In genomic region chr19:38898788-38899446, GRCh38 we compare ENCODE assay signal across 8 cellular contexts. TPM values are rescaled to one million over a fixed set of nuclear protein-coding genes. Genes with fewer than 3 reads are reported as not detected.
DNase-seq lines count a peak whose midpoint lies in the region; ATAC-seq and TF ChIP-seq lines count a peak whose summit lies in the region.

No MANE protein-coding gene starts in this region.

- H3K27ac ChIP-seq in gastroesophageal sphincter, result peak overlapping the region; percentile 69 to 92 (median 91)
- H3K27ac ChIP-seq in psoas muscle, result peak overlapping the region; percentile 96

- TF ChIP-seq POLR2A in gastroesophageal sphincter (IDR thresholded peaks at IDR 0.05), result no peak

- H3K27ac Mint-ChIP-seq in activated naive CD4-positive, alpha-beta T cell treated with anti-CD3 and anti-CD28 coated beads for 36 hours, result peak overlapping the region; percentile 74

- DNase-seq in activated naive CD4-positive, alpha-beta T cell treated with anti-CD3 and anti-CD28 coated beads for 36 hours, result peak; percentile 36
- DNase-seq in activated naive CD4-positive, alpha-beta T cell treated with Interleukin-2 at 50 U/mL for 16 hours, result no peak
- DNase-seq in psoas muscle (no peak), activated gamma-delta T cell (lab: John Stamatoyannopoulos, UW) (no peak)

- no peak for TF ChIP-seq CTCF in WI38 (IDR thresholded peaks at IDR 0.05; ENCODE audit: low read depth, low read length)
- no peak for TF ChIP-seq CTCF in gastroesophageal sphincter (IDR thresholded peaks at IDR 0.05)
- TF ChIP-seq CTCF in psoas muscle (IDR thresholded peaks at IDR 0.05), result no peak

- no peak for TF ChIP-seq EP300 in gastroesophageal sphincter (IDR thresholded peaks at IDR 0.05)

- intact Hi-C loops in activated naive CD4-positive, alpha-beta T cell treated with anti-CD3 and anti-CD28 coated beads for 36 hours (cut with micrococcal nuclease), result loop anchor here (1.0 to 5.0 kb wide), 8 partner anchors 21 to 563 kb away; partner anchors contain the start of genes ECH1, EIF3K, MRPS12 and PAK4
- intact Hi-C loops in psoas muscle (cut with DNase I), result loop anchor here in 1 of 2 donors (1.0 kb wide), 1 partner anchor 252 kb away; the partner anchor contains the start of gene ACTN4

- peaks cover 0 to 55% (median 23%) of the 10 kb centered on the region in 3 donors for H3K4me1 ChIP-seq in gastroesophageal sphincter
- H3K4me1 ChIP-seq in psoas muscle, result peaks cover 51% of the 10 kb centered on the region

- H3K36me3 Mint-ChIP-seq in activated naive CD4-positive, alpha-beta T cell treated with anti-CD3 and anti-CD28 coated beads for 36 hours (ENCODE audit: low read depth), result peaks cover 19% of the 10 kb centered on the region

- H3K27me3 ChIP-seq in gastroesophageal sphincter (no peaks in the 10 kb centered on the region), psoas muscle (ENCODE audit: insufficient read depth in 3 of 3, low read length in 2 of 3) (no peaks in the 10 kb centered on the region)

- ATAC-seq in gastroesophageal sphincter, result no peak
- peak in 3 of 4 donors; percentile 4 to 12 (median 5) for ATAC-seq in psoas muscle
- ATAC-seq in HG02588 (IDR thresholded peaks at IDR 0.05; ENCODE audit: unreplicated experiment), result no peak
- no peak for ATAC-seq in GM18517 (IDR thresholded peaks at IDR 0.05; ENCODE audit: unreplicated experiment)

- peak overlapping the region; percentile 96 for H3K4me3 Mint-ChIP-seq in activated naive CD4-positive, alpha-beta T cell treated with anti-CD3 and anti-CD28 coated beads for 36 hours

- peak overlapping the region; percentile 88 for H3K4me3 ChIP-seq in WI38 (ENCODE audit: low read depth, low read length)
- peak overlapping the region; percentile 73 to 79 for H3K4me3 ChIP-seq in gastroesophageal sphincter
- peak overlapping the region; percentile 87 for H3K4me3 ChIP-seq in psoas muscle

- WGBS in gastroesophageal sphincter (ENCODE audit: low coverage in 1 of 2), 2 donors, result 0 to 7% methylated on average over 7 to 8 of the region's 25 CpGs
- 1 to 5% (median 3%) methylated on average over 20 to 25 of the region's 25 CpGs for WGBS in psoas muscle, 3 donors

- CTCF ChIA-PET in activated naive CD4-positive, alpha-beta T cell treated with anti-CD3 and anti-CD28 coated beads for 36 hours (lab: Charles Lee), result no interaction called here

- H3K9me3 Mint-ChIP-seq in activated naive CD4-positive, alpha-beta T cell treated with anti-CD3 and anti-CD28 coated beads for 36 hours, result peaks cover 1% of the 10 kb centered on the region

- H3K4me1 Mint-ChIP-seq in activated naive CD4-positive, alpha-beta T cell treated with anti-CD3 and anti-CD28 coated beads for 36 hours (ENCODE audit: low read depth), result peaks cover 35% of the 10 kb centered on the region

- H3K36me3 ChIP-seq in gastroesophageal sphincter (peaks cover 0 to 4% of the 10 kb centered on the region in 2 donors), psoas muscle (ENCODE audit: insufficient read depth in 1 of 2, low read depth in 1 of 2) (peaks cover 0 to 17% of the 10 kb centered on the region in 2 donors)

- no peaks in the 10 kb centered on the region for H3K9me3 ChIP-seq in gastroesophageal sphincter
- no peaks in the 10 kb centered on the region for H3K9me3 ChIP-seq in psoas muscle

- no peaks in the 10 kb centered on the region for H3K27me3 Mint-ChIP-seq in activated naive CD4-positive, alpha-beta T cell treated with anti-CD3 and anti-CD28 coated beads for 36 hours (ENCODE audit: low read depth)

RNA-seq across cellular contexts. Expression of gene SIRT2, which starts 0.5 kb away (rescaled TPM):
- total RNA-seq in activated naive CD4-positive, alpha-beta T cell treated with anti-CD3 and anti-CD28 coated beads for 36 hours, result 10 to 100 TPM; 18.2 to 19.6 TPM
- 100 to 1,000 TPM in 1 of 4 donors, 10 to 100 TPM in 3; 73.9 to 106 (median 80.5) TPM for total RNA-seq in gastroesophageal sphincter
- total RNA-seq in psoas muscle, result 100 to 1,000 TPM; 133 to 180 (median 147) TPM
- 100 to 1,000 TPM; 140 to 260 (median 204) TPM for polyA plus RNA-seq in psoas muscle

RNA-seq across cellular contexts. Expression of gene NFKBIB, which starts 0.9 kb away (rescaled TPM):
- 10 to 100 TPM; 47.2 to 52.7 TPM for total RNA-seq in activated naive CD4-positive, alpha-beta T cell treated with anti-CD3 and anti-CD28 coated beads for 36 hours
- total RNA-seq in gastroesophageal sphincter (10 to 100 TPM; 18.5 to 37.6 (median 26.8) TPM), psoas muscle (10 to 100 TPM; 21.9 to 41.0 (median 26.6) TPM)
- polyA plus RNA-seq in psoas muscle, result 100 to 1,000 TPM in 1 of 3 donors, 10 to 100 TPM in 2; 45.5 to 109 (median 50.7) TPM

RNA-seq across cellular contexts. Expression of gene CCER2, which starts 13.1 kb away (rescaled TPM):
- under 1 TPM; 0.26 to 0.44 TPM for total RNA-seq in activated naive CD4-positive, alpha-beta T cell treated with anti-CD3 and anti-CD28 coated beads for 36 hours
- 1 to 10 TPM in 1 of 4 donors, under 1 TPM in 1, not detected in 2; 0.94 to 1.4 TPM for total RNA-seq in gastroesophageal sphincter
- total RNA-seq in psoas muscle, result 1 to 10 TPM in 2 of 4 donors, under 1 TPM in 1, not detected in 1; 0.25 to 1.1 (median 1.0) TPM
- polyA plus RNA-seq in psoas muscle, result under 1 TPM; 0.14 to 0.77 (median 0.21) TPM

RNA-seq across cellular contexts. Expression of gene RINL, which starts 20.8 kb away (rescaled TPM):
- total RNA-seq in activated naive CD4-positive, alpha-beta T cell treated with anti-CD3 and anti-CD28 coated beads for 36 hours, result 100 to 1,000 TPM; 107 to 117 TPM
- total RNA-seq in gastroesophageal sphincter, result 1 to 10 TPM; 1.2 to 8.2 (median 4.1) TPM
- 1 to 10 TPM; 1.5 to 4.8 (median 2.2) TPM for total RNA-seq in psoas muscle
- polyA plus RNA-seq in psoas muscle, result 1 to 10 TPM; 2.2 to 3.4 (median 2.2) TPM

RNA-seq across cellular contexts. Expression of gene SARS2, which starts 31.6 kb away (rescaled TPM):
- total RNA-seq in activated naive CD4-positive, alpha-beta T cell treated with anti-CD3 and anti-CD28 coated beads for 36 hours, result 10 to 100 TPM; 43.6 to 52.6 TPM
- total RNA-seq in gastroesophageal sphincter (10 to 100 TPM in 3 of 4 donors, 1 to 10 TPM in 1; 9.9 to 13.7 (median 11.9) TPM), psoas muscle (10 to 100 TPM; 15.1 to 17.8 (median 16.8) TPM)
- polyA plus RNA-seq in psoas muscle, result 10 to 100 TPM; 13.3 to 19.8 (median 17.0) TPM

Comparison
In these comparisons a context has a peak if more than half of its experiments do, and no peak if none do; other contexts are left out.
1. ATAC-seq: peak in psoas muscle (3 of 4); none in gastroesophageal sphincter (single experiment), HG02588 (single experiment) and GM18517 (single experiment).
2. Peak in every context shown above with its lines, with median percentiles within 50 percentile points of each other: H3K4me3 ChIP-seq.